Comparison of ENCODE assay signal across 10 cellular contexts in the genomic region with DNA sequence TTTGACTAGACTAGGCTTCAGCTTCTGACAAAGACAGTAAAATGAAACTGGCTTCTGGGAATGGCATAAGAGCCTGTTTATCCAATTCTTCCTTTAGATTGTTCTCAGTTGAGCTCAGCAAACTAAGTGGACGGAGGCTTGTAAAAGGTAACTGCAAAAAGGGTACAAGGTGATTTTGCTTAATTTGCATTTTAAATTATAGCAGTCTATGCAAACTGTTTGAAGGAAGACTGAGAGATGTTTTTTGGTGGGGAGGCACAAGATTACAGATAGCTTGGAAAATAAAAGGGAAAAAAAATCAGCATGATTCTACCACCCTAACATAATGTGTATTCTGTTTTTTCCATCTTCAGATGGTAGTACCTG. TPM values are rescaled to one million over a fixed set of nuclear protein-coding genes. Genes with fewer than 3 reads are reported as not detected.
DNase-seq lines count a peak whose midpoint lies in the region; ATAC-seq and TF ChIP-seq lines count a peak whose summit lies in the region.
"Had no signal": no experiment of that assay in that cellular context is flagged by ENCODE, and none has a peak within 500 bp of the region (broad histone marks: within the 10 kb centered on the region; RNA-seq: fewer than 3 reads in every experiment).

No MANE protein-coding gene starts in this region.

- peaks cover 49% of the 10 kb centered on the region for H3K4me1 ChIP-seq in ACC112 (ENCODE audit: control insufficient read depth, insufficient read depth, low read length, unreplicated experiment)

- peak overlapping the region; percentile 89 for H3K4me3 Mint-ChIP-seq in natural killer cell

- H3K27me3 ChIP-seq in ACC112 (ENCODE audit: insufficient read depth, low read length), result no peaks in the 10 kb centered on the region

- no peak for ATAC-seq in natural killer cell

- H3K4me3 ChIP-seq in ACC112 (ENCODE audit: low read depth, low read length), result peak overlapping the region; percentile 65

- peak; percentile 37 for DNase-seq in cerebellar cortex (ENCODE audit: low spot score)
- DNase-seq in natural killer cell, result no peak
- no peak for DNase-seq in NCI-H2029 treated with DMSO at 0.1 percent for 48 hours (lab: John Stamatoyannopoulos, UW)
- no peak for DNase-seq in mucosa of gallbladder (ENCODE audit: low spot score)
- DNase-seq in NCI-H2171 treated with DMSO at 0.1 percent for 48 hours (lab: John Stamatoyannopoulos, UW), result no peak
- no peak for DNase-seq in cortex of kidney (lab: John Stamatoyannopoulos, UW)
- DNase-seq: nephron progenitor cell had no signal

- peaks cover 88 to 93% of the 10 kb centered on the region in 2 donors for H3K4me1 Mint-ChIP-seq in natural killer cell

- H3K79me2 ChIP-seq in ACC112 (ENCODE audit: control insufficient read depth, insufficient read depth, low read length, unreplicated experiment), result peaks cover 79% of the 10 kb centered on the region

- intact Hi-C loops in natural killer cell (cut with micrococcal nuclease), result loop anchor here (10.0 kb wide), 1 partner anchor 822 kb away; a partner anchor contains a TSS

- H3K36me3 ChIP-seq in ACC112 (ENCODE audit: insufficient read depth, low read length) (no peaks in the 10 kb centered on the region), KOPT-K1 (ENCODE audit: insufficient read depth, low read length) (no peaks in the 10 kb centered on the region)

- no peaks in the 10 kb centered on the region for H3K36me3 Mint-ChIP-seq in natural killer cell

- H3K9me3 Mint-ChIP-seq in natural killer cell, result no peaks in the 10 kb centered on the region
- H3K9me3 Mint-ChIP-seq: nephron progenitor cell had no signal

- H3K27ac ChIP-seq in ACC112 (ENCODE audit: low read depth, low read length) (peak overlapping the region; percentile 71), KOPT-K1 (ENCODE audit: low read depth, low read length, poor library complexity, severe bottlenecking) (peak overlapping the region; percentile 83)

- H3K27ac Mint-ChIP-seq in natural killer cell, result peak overlapping the region; percentile 95 to 96

- no peaks in the 10 kb centered on the region for H3K27me3 Mint-ChIP-seq in natural killer cell (ENCODE audit: low read depth in 2 of 2)

- TF ChIP-seq CTCF in natural killer cell (IDR thresholded peaks at IDR 0.05), result no peak

- no peak overlapping the region for H2AFZ ChIP-seq in ACC112 (ENCODE audit: low read length, unreplicated experiment)

- H3K9me3 ChIP-seq in KOPT-K1 (ENCODE audit: insufficient read depth, low read length, poor library complexity, severe bottlenecking), result no peaks in the 10 kb centered on the region

RNA-seq across cellular contexts. Expression of a gene that starts 5.0 kb away (rescaled TPM):
- total RNA-seq in natural killer cell, result 100 to 1,000 TPM; 119 to 144 (median 140) TPM
- total RNA-seq in mucosa of gallbladder, result 85.1 TPM

RNA-seq across cellular contexts. Expression of a gene that starts 41.7 kb away (rescaled TPM):
- total RNA-seq in natural killer cell (not detected), mucosa of gallbladder (not detected)
- total RNA-seq: HT1080 had no signal
